ENCODE assay signal across 12 cellular contexts in the genomic region with DNA sequence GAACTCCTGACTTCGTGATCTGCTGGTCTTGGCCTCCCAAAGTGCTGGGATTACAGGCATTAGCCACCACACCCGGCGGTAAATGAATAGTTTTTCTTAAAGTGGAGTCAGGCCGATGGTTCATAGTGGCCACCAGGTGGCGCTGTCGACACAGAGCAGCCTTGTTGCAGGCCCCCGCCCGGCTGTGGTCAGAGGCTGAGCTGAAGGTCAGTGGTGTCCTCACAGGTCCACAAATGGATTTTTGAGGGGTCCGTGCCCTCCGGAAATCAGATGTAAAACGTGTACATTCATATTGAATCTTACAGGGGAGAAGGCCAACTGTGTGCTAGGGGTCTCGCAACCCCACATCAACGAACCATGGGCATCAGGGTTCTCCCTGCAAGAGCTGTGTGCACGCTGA. TPM values are rescaled to one million over a fixed set of nuclear protein-coding genes. Genes with fewer than 3 reads are reported as not detected.
DNase-seq lines count a peak whose midpoint lies in the region; ATAC-seq and TF ChIP-seq lines count a peak whose summit lies in the region.
"Had no signal": no experiment of that assay in that cellular context is flagged by ENCODE, and none has a peak within 500 bp of the region (broad histone marks: within the 10 kb centered on the region; RNA-seq: fewer than 3 reads in every experiment).

No MANE protein-coding gene starts in this region.

- TF ChIP-seq CTCF in heart left ventricle (IDR thresholded peaks at IDR 0.05) (peak in 10 of 12 donors; percentile 18 to 57 (median 38)), RWPE1 (conservative IDR thresholded peaks at IDR 0.05; ENCODE audit: low read depth) (peak; percentile 51), fibroblast of the aortic adventitia (IDR thresholded peaks at IDR 0.05; ENCODE audit: insufficient read depth, low read length) (peak; percentile 65), tibial nerve (IDR thresholded peaks at IDR 0.05) (peak in 4 of 5 experiments; percentile 13 to 44 (median 23))

- POLR2A ChIA-PET in RWPE1 (lab: Yijun Ruan, JAX; ENCODE audit: low non-redundant PET), result no interaction called here

- H3K4me3 ChIP-seq in heart left ventricle, result no peak overlapping the region
- H3K4me3 ChIP-seq in fibroblast of the aortic adventitia (ENCODE audit: low read depth, low read length), result no peak overlapping the region
- no peak overlapping the region for H3K4me3 ChIP-seq in tibial nerve
- no peak overlapping the region for H3K4me3 ChIP-seq in effector memory CD4-positive, alpha-beta T cell (ENCODE audit: insufficient read depth, low read depth, low read length, poor library complexity, severe bottlenecking)
- H3K4me3 ChIP-seq: spleen had no signal

- H3K27ac ChIP-seq in heart left ventricle (no peak overlapping the region), RWPE1 (no peak overlapping the region), tibial nerve (no peak overlapping the region)
- H3K27ac ChIP-seq in effector memory CD4-positive, alpha-beta T cell (ENCODE audit: insufficient read depth, low read length, poor library complexity, severe bottlenecking), result no peak overlapping the region
- H3K27ac ChIP-seq: spleen had no signal

- H3K36me3 ChIP-seq in heart left ventricle (peaks cover 0 to 59% (median 42%) of the 10 kb centered on the region in 9 donors), tibial nerve (peaks cover 0 to 61% (median 12%) of the 10 kb centered on the region in 3 donors)
- peaks cover 10% of the 10 kb centered on the region for H3K36me3 ChIP-seq in effector memory CD4-positive, alpha-beta T cell (ENCODE audit: control insufficient read depth, insufficient read depth, low read length)

- H3K27me3 ChIP-seq in heart left ventricle (no peaks in the 10 kb centered on the region), tibial nerve (no peaks in the 10 kb centered on the region)
- no peaks in the 10 kb centered on the region for H3K27me3 ChIP-seq in effector memory CD4-positive, alpha-beta T cell (replicated peaks; ENCODE audit: control insufficient read depth, insufficient read depth, low read length, poor library complexity, severe bottlenecking)
- H3K27me3 ChIP-seq: spleen had no signal

- DNase-seq in heart left ventricle (no peak), left ventricle myocardium superior (no peak), RWPE1 (ENCODE audit: low spot score) (no peak), fibroblast of the aortic adventitia (ENCODE audit: low read depth) (no peak), tibial nerve (ENCODE audit: low spot score in 2 of 2) (no peak), NCI-H2227 (lab: John Stamatoyannopoulos, UW; ENCODE audit: unreplicated experiment) (no peak)
- DNase-seq in effector memory CD4-positive, alpha-beta T cell, result no peak
- DNase-seq: NCI-H2029, spleen had no signal

- 92 to 95% (median 94%) methylated on average over 13 to 14 of the region's 14 CpGs for WGBS in heart left ventricle, 4 donors
- 93 to 95% methylated on average over 14 of the region's 14 CpGs for WGBS in tibial nerve, 2 donors

- intact Hi-C loops in heart left ventricle (cut with DNase I) (no loop called here), left ventricle myocardium superior (cut with micrococcal nuclease) (no loop called here)

- H3K4me1 ChIP-seq in heart left ventricle, result no peaks in the 10 kb centered on the region
- no peaks in the 10 kb centered on the region for H3K4me1 ChIP-seq in tibial nerve
- H3K4me1 ChIP-seq in effector memory CD4-positive, alpha-beta T cell (ENCODE audit: control insufficient read depth, insufficient read depth, low read length, poor library complexity, severe bottlenecking), result no peaks in the 10 kb centered on the region
- H3K4me1 ChIP-seq: spleen had no signal

- no peak for ATAC-seq in heart left ventricle
- ATAC-seq in left ventricle myocardium superior, result no peak
- ATAC-seq in GM21786 (IDR thresholded peaks at IDR 0.05; ENCODE audit: unreplicated experiment), result no peak

- peaks cover 0 to 14% (median 7%) of the 10 kb centered on the region in 12 donors for H3K9me3 ChIP-seq in heart left ventricle
- H3K9me3 ChIP-seq in tibial nerve, result peaks cover 0 to 14% (median 3%) of the 10 kb centered on the region in 4 donors
- peaks cover 5% of the 10 kb centered on the region for H3K9me3 ChIP-seq in effector memory CD4-positive, alpha-beta T cell (ENCODE audit: control insufficient read depth, low read length)

- TF ChIP-seq POLR2A in heart left ventricle (IDR thresholded peaks at IDR 0.05), result no peak
- TF ChIP-seq POLR2A in tibial nerve (IDR thresholded peaks at IDR 0.05), result no peak

- CTCF ChIA-PET in RWPE1 (lab: Yijun Ruan, JAX), result interaction anchor here (0.6 to 0.8 kb wide), 4 partner anchors 17 to 60 kb away, joined by 3 to 4 read pairs (median 3); no protein-coding TSS in a partner anchor

- no peak for TF ChIP-seq EP300 in tibial nerve (IDR thresholded peaks at IDR 0.05)

RNA-seq across cellular contexts. Expression of gene WDR18, which starts 13.4 kb away (rescaled TPM):
- 10 to 100 TPM; 15.6 to 36.3 (median 19.2) TPM for total RNA-seq in heart left ventricle
- 10 to 100 TPM; 31.9 to 34.5 TPM for polyA plus RNA-seq in heart left ventricle
- 20.4 TPM for total RNA-seq in left ventricle myocardium superior
- 16.5 and 45.0 TPM in 2 replicates for total RNA-seq in fibroblast of the aortic adventitia (ENCODE audit: low replicate concordance)
- total RNA-seq in tibial nerve, result 10 to 100 TPM; 23.3 to 90.6 (median 52.8) TPM

RNA-seq across cellular contexts. Expression of gene GRIN3B, which starts 29.5 kb away (rescaled TPM):
- total RNA-seq in heart left ventricle (under 1 TPM in 2 of 9 donors, not detected in 7; 0.09 to 0.51 TPM), left ventricle myocardium superior (not detected), fibroblast of the aortic adventitia (ENCODE audit: low replicate concordance) (0.45 and 0.74 TPM in 2 replicates), tibial nerve (1 to 10 TPM in 1 of 4 donors, not detected in 3; 2.4 TPM)
- under 1 TPM in 1 of 2 donors, not detected in 1; 0.01 TPM for polyA plus RNA-seq in heart left ventricle
- total RNA-seq: activated CD8-positive, alpha-beta memory T cell treated with anti-CD3 and anti-CD28 coated beads for 36 hours; ureter had no signal
- polyA plus RNA-seq: spleen had no signal

RNA-seq across cellular contexts. Expression of gene ARID3A, which starts 44.9 kb away (rescaled TPM):
- total RNA-seq in heart left ventricle, result 10 to 100 TPM in 1 of 9 donors, 1 to 10 TPM in 8; 1.9 to 15.7 (median 5.8) TPM
- polyA plus RNA-seq in heart left ventricle, result 1 to 10 TPM; 3.9 to 5.9 TPM
- total RNA-seq in left ventricle myocardium superior, result 5.7 TPM
- 3.7 and 11.2 TPM in 2 replicates for total RNA-seq in fibroblast of the aortic adventitia (ENCODE audit: low replicate concordance)
- total RNA-seq in tibial nerve, result 10 to 100 TPM in 3 of 4 donors, 1 to 10 TPM in 1; 8.1 to 15.3 (median 12.5) TPM

RNA-seq across cellular contexts. Expression of gene TMEM259, which starts 50.2 kb away (rescaled TPM):
- total RNA-seq in heart left ventricle, result 100 to 1,000 TPM in 7 of 9 donors, 10 to 100 TPM in 2; 95.1 to 189 (median 112) TPM
- 100 to 1,000 TPM; 131 to 148 TPM for polyA plus RNA-seq in heart left ventricle
- 122 TPM for total RNA-seq in left ventricle myocardium superior
- 44.7 and 49.9 TPM in 2 replicates for total RNA-seq in fibroblast of the aortic adventitia (ENCODE audit: low replicate concordance)
- total RNA-seq in tibial nerve, result 100 to 1,000 TPM; 229 to 459 (median 325) TPM

RNA-seq across cellular contexts. Expression of gene RNU6-2, which starts 50.6 kb away (rescaled TPM):
- total RNA-seq in heart left ventricle (not detected), left ventricle myocardium superior (not detected), fibroblast of the aortic adventitia (ENCODE audit: low replicate concordance) (not detected in 2 replicates), tibial nerve (not detected)
- polyA plus RNA-seq in heart left ventricle, result not detected
- total RNA-seq: activated CD8-positive, alpha-beta memory T cell treated with anti-CD3 and anti-CD28 coated beads for 36 hours; spleen; ureter had no signal
- polyA plus RNA-seq: spleen had no signal
